ENCODE assay signal across 1 cellular context in genomic region chr18:12839057-12839525, GRCh38.
TF ChIP-seq lines count a peak whose summit lies in the region.

No MANE protein-coding gene starts in this region.

TF ChIP-seq in GM12878, 131 proteins besides CTCF, POLR2A, EP300 and RAD21 (continued from another document):
- no peak for TF ChIP-seq KDM1A (IDR thresholded peaks at IDR 0.05; ENCODE audit: borderline replicate concordance)
- no peak; the same call in 1 of the 2 replicates for TF ChIP-seq HDAC2 (IDR thresholded peaks at IDR 0.05)
- TF ChIP-seq TAF1 (IDR thresholded peaks at IDR 0.05; ENCODE audit: borderline replicate concordance, low read depth, low read length) = no peak
- TF ChIP-seq ATF2 (IDR thresholded peaks at IDR 0.05; ENCODE audit: low read length) = no peak; the same call in 1 of the 2 replicates
- no peak; the same call in 1 of the 2 replicates for TF ChIP-seq GATAD2B (conservative IDR thresholded peaks at IDR 0.05; ENCODE audit: low read depth)
- TF ChIP-seq BCL11A (IDR thresholded peaks at IDR 0.05; ENCODE audit: low read depth, low read length) = peak; percentile 70; the same call in 1 of the 2 replicates
- peak; percentile 98 for TF ChIP-seq MTA2 (IDR thresholded peaks at IDR 0.05; ENCODE audit: low read depth)
- no peak for TF ChIP-seq ZNF687 (IDR thresholded peaks at IDR 0.05)
- no peak for TF ChIP-seq BCLAF1 (IDR thresholded peaks at IDR 0.05)
- no peak for TF ChIP-seq PAX8 (IDR thresholded peaks at IDR 0.05)
- peak; percentile 55; the same call in 1 of the 2 replicates for TF ChIP-seq ZNF384 (IDR thresholded peaks at IDR 0.05; ENCODE audit: borderline replicate concordance, low read depth, low read length)
- no peak for TF ChIP-seq FOS (IDR thresholded peaks at IDR 0.05; ENCODE audit: borderline replicate concordance, extremely low read depth, insufficient read length)
- no peak for TF ChIP-seq RB1 (IDR thresholded peaks at IDR 0.05; ENCODE audit: borderline replicate concordance)
- TF ChIP-seq RCOR1 (conservative IDR thresholded peaks at IDR 0.05; ENCODE audit: low read depth, low read length) = no peak
- no peak for TF ChIP-seq IKZF1 (conservative IDR thresholded peaks at IDR 0.05)
- peak; percentile 51; the same call in 1 of the 2 replicates for TF ChIP-seq POLR2AphosphoS5 (IDR thresholded peaks at IDR 0.05; ENCODE audit: low read length)
- no peak for TF ChIP-seq TARDBP (IDR thresholded peaks at IDR 0.05; ENCODE audit: borderline replicate concordance)
- no peak for TF ChIP-seq LARP7 (IDR thresholded peaks at IDR 0.05)
- no peak; the same call in 1 of the 2 replicates for TF ChIP-seq NKRF (conservative IDR thresholded peaks at IDR 0.05)
- TF ChIP-seq MXI1 (IDR thresholded peaks at IDR 0.05; ENCODE audit: low read depth, low read length) = peak; percentile 62
- peak; percentile 62 for TF ChIP-seq ATF7 (IDR thresholded peaks at IDR 0.05; ENCODE audit: low read depth)
- no peak for TF ChIP-seq USF1 (IDR thresholded peaks at IDR 0.05; ENCODE audit: borderline replicate concordance, extremely low read length, insufficient read depth, low read depth, low read length)
- no peak for TF ChIP-seq SMAD1 (IDR thresholded peaks at IDR 0.05; ENCODE audit: low read depth, partially characterized antibody)
- no peak for TF ChIP-seq IRF3 (IDR thresholded peaks at IDR 0.05)
- TF ChIP-seq CBX5 (IDR thresholded peaks at IDR 0.05; ENCODE audit: low read depth) = no peak
- no peak for TF ChIP-seq BHLHE40 (IDR thresholded peaks at IDR 0.05; ENCODE audit: borderline replicate concordance in 1 of 2, low read depth in 2 of 2, low read length in 1 of 2)
- TF ChIP-seq GABPA (IDR thresholded peaks at IDR 0.05; ENCODE audit: low read depth) = no peak
- TF ChIP-seq ZNF24 (IDR thresholded peaks at IDR 0.05) = peak; percentile 2; the same call in 1 of the 2 replicates
- TF ChIP-seq FOXK2 (IDR thresholded peaks at IDR 0.05) = no peak
- no peak for TF ChIP-seq ZNF207 (IDR thresholded peaks at IDR 0.05; ENCODE audit: borderline replicate concordance)
- no peak for TF ChIP-seq MLLT1 (IDR thresholded peaks at IDR 0.05)
- TF ChIP-seq BMI1 (IDR thresholded peaks at IDR 0.05; ENCODE audit: borderline replicate concordance) = peak; percentile 84
- no peak for TF ChIP-seq MYB (IDR thresholded peaks at IDR 0.05; ENCODE audit: borderline replicate concordance, low read depth, low read length)
- TF ChIP-seq MAX (IDR thresholded peaks at IDR 0.05; ENCODE audit: low read depth, low read length) = no peak
- no peak for TF ChIP-seq PBX3 (IDR thresholded peaks at IDR 0.05; ENCODE audit: insufficient replicate concordance, low read depth, low read length)
- no peak for TF ChIP-seq EZH2 (IDR thresholded peaks at IDR 0.05; ENCODE audit: borderline replicate concordance, control insufficient read depth, low read depth, low read length)
- no peak for TF ChIP-seq CHD2 (IDR thresholded peaks at IDR 0.05; ENCODE audit: borderline replicate concordance, low read depth, low read length)
- no peak for TF ChIP-seq HCFC1 (IDR thresholded peaks at IDR 0.05; ENCODE audit: low read length)
- no peak for TF ChIP-seq PAX5 (IDR thresholded peaks at IDR 0.05; ENCODE audit: borderline replicate concordance, low read depth, low read length)
- no peak for TF ChIP-seq ZSCAN29 (IDR thresholded peaks at IDR 0.05)
- no peak for TF ChIP-seq HDGF (IDR thresholded peaks at IDR 0.05)
- no peak for TF ChIP-seq PML (IDR thresholded peaks at IDR 0.05; ENCODE audit: low read length)
- no peak for TF ChIP-seq JUND (IDR thresholded peaks at IDR 0.05; ENCODE audit: low read depth, low read length)
- no peak for TF ChIP-seq ELK1 (IDR thresholded peaks at IDR 0.05; ENCODE audit: low read depth, low read length)
- peak; percentile 7; the same call in 1 of the 2 replicates for TF ChIP-seq EED (IDR thresholded peaks at IDR 0.05; ENCODE audit: low read depth)
- no peak for TF ChIP-seq WRNIP1 (IDR thresholded peaks at IDR 0.05; ENCODE audit: borderline replicate concordance, low read depth, low read length)
- no peak for TF ChIP-seq ZBED1 (IDR thresholded peaks at IDR 0.05; ENCODE audit: borderline replicate concordance)
- TF ChIP-seq CHD1 (IDR thresholded peaks at IDR 0.05; ENCODE audit: low read depth, low read length) = peak; percentile 83; the same call in 1 of the 2 replicates
- no peak for TF ChIP-seq RBBP5 (conservative IDR thresholded peaks at IDR 0.05)
- no peak for TF ChIP-seq ATF3 (IDR thresholded peaks at IDR 0.05; ENCODE audit: borderline replicate concordance, extremely low read depth, low read depth, low read length)
